17 cellular contexts compared by ENCODE assay signal in genomic region chr6:22732186-22732970, GRCh38.
A peak's percentile ranks its signal among the peaks of the same experiment; 100 is the strongest.
DNase-seq lines count a peak whose midpoint lies in the region; ATAC-seq and TF ChIP-seq lines count a peak whose summit lies in the region.
"Had no signal": no experiment of that assay in that cellular context is flagged by ENCODE, and none has a peak within 500 bp of the region (broad histone marks: within the 10 kb centered on the region; RNA-seq: fewer than 3 reads in every experiment).

No MANE protein-coding gene starts in this region.

- no peaks in the 10 kb centered on the region for H3K79me2 ChIP-seq in osteoblast (ENCODE audit: insufficient read depth, low read length)

- H3K9me3 ChIP-seq in osteoblast (ENCODE audit: low read depth, low read length), result no peaks in the 10 kb centered on the region

- H3K36me3 ChIP-seq in osteoblast (ENCODE audit: insufficient read depth, low read length) (no peaks in the 10 kb centered on the region), H7 (replicated peaks; ENCODE audit: control insufficient read depth, insufficient read depth, low read length) (no peaks in the 10 kb centered on the region)

- H3K27ac ChIP-seq in osteoblast (ENCODE audit: low read depth, low read length), result no peak overlapping the region
- H3K27ac ChIP-seq: C4-2B had no signal

- H3K4me1 ChIP-seq in osteoblast (ENCODE audit: insufficient read depth, low read length), result no peaks in the 10 kb centered on the region

- H2AFZ ChIP-seq in osteoblast (ENCODE audit: low read length), result peak overlapping the region; percentile 31

- H4K20me1 ChIP-seq in osteoblast (ENCODE audit: insufficient read depth, low read length), result no peaks in the 10 kb centered on the region

- in situ Hi-C loops in astrocyte of the spinal cord (cut with HindIII; ENCODE audit: low sequenced_read_pairs), result no loop called here

- no peak overlapping the region for H3K4me3 ChIP-seq in astrocyte of the spinal cord (ENCODE audit: low read depth, low read length)
- H3K4me3 ChIP-seq in fibroblast of villous mesenchyme (ENCODE audit: low read depth, low read length), result no peak overlapping the region
- H3K4me3 ChIP-seq in osteoblast (ENCODE audit: insufficient read depth, low read length), result no peak overlapping the region
- no peak overlapping the region for H3K4me3 ChIP-seq in H7 (ENCODE audit: insufficient read depth, low read depth, low read length)

- H3K4me2 ChIP-seq in osteoblast (ENCODE audit: insufficient read depth, low read length), result no peak overlapping the region

- TF ChIP-seq CTCF in astrocyte of the spinal cord (IDR thresholded peaks at IDR 0.05; ENCODE audit: low read depth, low read length), result no peak
- TF ChIP-seq CTCF in fibroblast of villous mesenchyme (IDR thresholded peaks at IDR 0.05; ENCODE audit: insufficient read depth, low read depth, low read length), result no peak
- no peak for TF ChIP-seq CTCF in osteoblast (IDR thresholded peaks at IDR 0.05; ENCODE audit: extremely low read depth, low read depth, low read length)

- no peaks in the 10 kb centered on the region for H3K27me3 ChIP-seq in osteoblast (ENCODE audit: insufficient read depth, low read length)
- no peaks in the 10 kb centered on the region for H3K27me3 ChIP-seq in H7 (ENCODE audit: control insufficient read depth, insufficient read depth, low read length)

- no peak for ATAC-seq in GM18870 (IDR thresholded peaks at IDR 0.05; ENCODE audit: unreplicated experiment)
- no peak for ATAC-seq in HG03354 (IDR thresholded peaks at IDR 0.05; ENCODE audit: poor library complexity, severe bottlenecking, unreplicated experiment)

- DNase-seq in COLO829 (ENCODE audit: low spot score), result peak; percentile 30
- peak; percentile 30 for DNase-seq in astrocyte of the spinal cord (ENCODE audit: low read depth, low spot score)
- peak; percentile 20 for DNase-seq in fibroblast of villous mesenchyme (ENCODE audit: low read depth)
- no peak for DNase-seq in osteoblast (ENCODE audit: insufficient read length, low spot score, missing footprints)
- no peak for DNase-seq in H7
- no peak for DNase-seq in stimulated activated CD8-positive, alpha-beta memory T cell treated with anti-CD3 and anti-CD28 coated beads, Interleukin-4, amount 100 ng/mL, for 48 hours
- DNase-seq: DMS153; H9; MV-4-11; NCI-H1417 treated with DMSO at 0.1 percent for 48 hours; NCI-H1930; NCI-H2171; NK-92 treated with Interleukin-12 subunit alpha and Interleukin-12 subunit beta, amount 100 ng/mL, for 24 hours; SHP77 treated with DMSO at 0.1 percent for 48 hours had no signal

Comparison
In these comparisons a context has a peak if more than half of its experiments do, and no peak if none do; other contexts are left out.
1. DNase-seq: peak in COLO829 (single experiment), astrocyte of the spinal cord (single experiment) and fibroblast of villous mesenchyme (single experiment); none in osteoblast (single experiment), H7 (single experiment) and stimulated activated CD8-positive, alpha-beta memory T cell treated with anti-CD3 and anti-CD28 coated beads, Interleukin-4, amount 100 ng/mL, for 48 hours (single experiment).